9 cellular contexts compared by ENCODE assay signal in genomic region chr6:166313255-166314070, GRCh38. TPM values are rescaled to one million over a fixed set of nuclear protein-coding genes. Genes with fewer than 3 reads are reported as not detected.
DNase-seq lines count a peak whose midpoint lies in the region; ATAC-seq and TF ChIP-seq lines count a peak whose summit lies in the region.
"Had no signal": no experiment of that assay in that cellular context is flagged by ENCODE, and none has a peak within 500 bp of the region (broad histone marks: within the 10 kb centered on the region; RNA-seq: fewer than 3 reads in every experiment).

No MANE protein-coding gene starts in this region.

- TF ChIP-seq CTCF in breast epithelium (IDR thresholded peaks at IDR 0.05): peak in 2 of 3 donors; percentile 12 to 26

- H3K27me3 ChIP-seq in breast epithelium: peaks cover 0 to 2% of the 10 kb centered on the region in 2 donors

- peak; percentile 86 for ATAC-seq in GM19043 (IDR thresholded peaks at IDR 0.05; ENCODE audit: low read depth, unreplicated experiment)
- peak; percentile 83 for ATAC-seq in HG03460 (IDR thresholded peaks at IDR 0.05; ENCODE audit: unreplicated experiment)
- ATAC-seq in left colon: peak; percentile 76

- H3K4me3 ChIP-seq in breast epithelium: no peak overlapping the region

- no peak for TF ChIP-seq POLR2A in breast epithelium (IDR thresholded peaks at IDR 0.05)

- no peaks in the 10 kb centered on the region for H3K9me3 ChIP-seq in breast epithelium
- H3K9me3 ChIP-seq: neutrophil had no signal

- H3K4me1 ChIP-seq in breast epithelium: peaks cover 0 to under 1% of the 10 kb centered on the region in 2 donors

- intact Hi-C loops in breast epithelium (cut with DNase I; ENCODE audit: low total_unique reads) (no loop called here), left colon (cut with DNase I, micrococcal nuclease) (no loop called here)

- in situ Hi-C loops in SK-MEL-5 (cut with HindIII; ENCODE audit: low pct_unique_long_range_greater_than_20kb, low sequenced_read_pairs): no loop called here

- peak; percentile 4 for DNase-seq in COR-L47 (lab: John Stamatoyannopoulos, UW)
- DNase-seq in SK-MEL-5 (ENCODE audit: low read depth, low spot score): peak; percentile 74
- no peak for DNase-seq in breast epithelium (ENCODE audit: low spot score in 2 of 2)
- DNase-seq in left colon: peak in 1 of 2 donors; percentile 62
- DNase-seq in superior temporal gyrus (ENCODE audit: extremely low spot score): peak; percentile 80
- DNase-seq in RKO (ENCODE audit: low spot score): no peak

- no peak overlapping the region for H3K27ac ChIP-seq in breast epithelium
- H3K27ac ChIP-seq: neutrophil had no signal

- H3K36me3 ChIP-seq in breast epithelium: no peaks in the 10 kb centered on the region

RNA-seq across cellular contexts. Expression of gene PRR18, which starts 5.3 kb away (rescaled TPM):
- not detected in 2 replicates for total RNA-seq in SK-MEL-5 (2014; rRNA removed; shearing (Covaris generic))
- polyA plus RNA-seq in SK-MEL-5 (2015; cell fraction: cytosol; rRNA removed): not detected in 2 replicates
- polyA plus RNA-seq in SK-MEL-5 (2015; cell fraction: nucleus; rRNA removed): not detected in 2 replicates
- under 1 TPM in 1 of 3 donors, not detected in 2; 0.29 TPM for total RNA-seq in breast epithelium
- total RNA-seq in left colon: not detected

RNA-seq across cellular contexts. Expression of gene SFT2D1, which starts 28.9 kb away (rescaled TPM):
- 46.3 and 49.9 TPM in 2 replicates for total RNA-seq in SK-MEL-5 (2014; rRNA removed; shearing (Covaris generic))
- 52.3 and 78.1 TPM in 2 replicates for polyA plus RNA-seq in SK-MEL-5 (2015; cell fraction: cytosol; rRNA removed)
- 63.3 and 81.8 TPM in 2 replicates for polyA plus RNA-seq in SK-MEL-5 (2015; cell fraction: nucleus; rRNA removed)
- total RNA-seq in breast epithelium (10 to 100 TPM; 41.1 to 52.4 (median 52.1) TPM), left colon (10 to 100 TPM; 57.7 to 64.7 TPM)

Comparison
In these comparisons a context has a peak if more than half of its experiments do, and no peak if none do; other contexts are left out.
1. DNase-seq: peak in COR-L47 (single experiment), SK-MEL-5 (single experiment) and superior temporal gyrus (single experiment); none in breast epithelium (0 of 2) and RKO (single experiment).
2. Peak in every context shown above with its lines, with median percentiles within 50 percentile points of each other: ATAC-seq.